In the genomic region with DNA sequence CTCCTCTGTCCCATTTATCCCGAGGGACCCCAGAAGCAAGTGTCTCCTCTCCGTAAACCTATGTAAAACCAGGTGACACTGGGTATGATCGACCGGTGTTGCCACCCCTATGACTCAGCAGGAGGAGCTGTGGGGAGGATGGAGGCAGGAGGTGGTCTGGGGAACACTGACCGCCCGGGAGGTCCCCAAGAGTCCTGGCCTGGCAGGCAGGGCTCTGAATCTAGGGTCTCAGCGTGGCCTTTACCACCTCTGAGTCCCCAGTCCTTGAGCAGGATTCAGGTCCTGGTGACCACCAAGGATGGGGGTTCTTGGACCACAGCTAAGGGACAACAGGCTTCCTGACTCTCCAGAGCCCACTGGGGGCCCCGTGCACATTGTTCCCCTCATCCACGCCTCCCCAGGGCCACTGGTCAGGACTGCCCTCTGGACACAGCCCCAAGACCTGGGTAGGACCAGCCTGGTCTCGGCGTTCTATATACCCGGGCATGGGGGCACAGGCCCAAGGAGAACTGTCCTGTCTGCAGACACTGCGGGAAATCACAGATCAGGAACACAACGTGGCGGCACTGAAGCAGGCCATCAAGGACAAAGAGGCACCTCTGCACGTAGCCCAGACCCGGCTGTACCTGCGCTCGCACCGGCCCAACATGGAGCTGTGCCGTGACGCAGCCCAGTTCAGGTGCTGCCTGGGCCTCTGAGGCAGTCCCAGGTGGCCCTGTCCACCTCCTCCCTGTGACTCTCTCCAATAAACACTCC, we compare ENCODE assay signal across 16 cellular contexts. TPM values are rescaled to one million over a fixed set of nuclear protein-coding genes. Genes with fewer than 3 reads are reported as not detected.
DNase-seq lines count a peak whose midpoint lies in the region; ATAC-seq and TF ChIP-seq lines count a peak whose summit lies in the region.
"Had no signal": no experiment of that assay in that cellular context is flagged by ENCODE, and none has a peak within 500 bp of the region (broad histone marks: within the 10 kb centered on the region; RNA-seq: fewer than 3 reads in every experiment).

No MANE protein-coding gene starts in this region.

- H3K4me1 Mint-ChIP-seq in glutamatergic neuron (ENCODE audit: low read depth, unreplicated experiment) (peaks cover 6% of the 10 kb centered on the region), natural killer cell (no peaks in the 10 kb centered on the region)
- H3K4me1 Mint-ChIP-seq: CD4-positive, alpha-beta memory T cell had no signal

- peaks cover 88% of the 10 kb centered on the region for H3K27me3 ChIP-seq in left ventricle myocardium inferior (ENCODE audit: low read depth)
- no peaks in the 10 kb centered on the region for H3K27me3 ChIP-seq in right atrium auricular region
- peaks cover 0 to 61% (median 21%) of the 10 kb centered on the region in 7 donors for H3K27me3 ChIP-seq in spleen (replicated peaks in 1 of 7)
- H3K27me3 ChIP-seq: BE2C had no signal

- TF ChIP-seq CTCF in left ventricle myocardium inferior (IDR thresholded peaks at IDR 0.05; ENCODE audit: borderline replicate concordance): no peak
- no peak for TF ChIP-seq CTCF in right atrium auricular region (IDR thresholded peaks at IDR 0.05)
- TF ChIP-seq CTCF in glutamatergic neuron (IDR thresholded peaks at IDR 0.05; ENCODE audit: partially characterized antibody, unreplicated experiment): no peak
- no peak for TF ChIP-seq CTCF in spleen (IDR thresholded peaks at IDR 0.05 in 8 of 11, conservative IDR thresholded peaks at IDR 0.05 in 3 of 11)
- no peak for TF ChIP-seq CTCF in natural killer cell (IDR thresholded peaks at IDR 0.05)

- no peak for ATAC-seq in natural killer cell

- TF ChIP-seq POLR2A in spleen (IDR thresholded peaks at IDR 0.05): no peak

- no peaks in the 10 kb centered on the region for H3K36me3 ChIP-seq in left ventricle myocardium inferior
- H3K36me3 ChIP-seq in right atrium auricular region: no peaks in the 10 kb centered on the region
- H3K36me3 ChIP-seq in spleen: no peaks in the 10 kb centered on the region
- H3K36me3 ChIP-seq: BE2C, HAP-1 had no signal

- H3K9me3 ChIP-seq in left ventricle myocardium inferior (replicated peaks) (no peaks in the 10 kb centered on the region), right atrium auricular region (no peaks in the 10 kb centered on the region), spleen (no peaks in the 10 kb centered on the region)
- H3K9me3 ChIP-seq: A549, BE2C, HAP-1 had no signal

- H3K36me3 Mint-ChIP-seq in glutamatergic neuron (ENCODE audit: unreplicated experiment): no peaks in the 10 kb centered on the region
- no peaks in the 10 kb centered on the region for H3K36me3 Mint-ChIP-seq in natural killer cell
- H3K36me3 Mint-ChIP-seq: CD4-positive, alpha-beta memory T cell had no signal

- H3K4me1 ChIP-seq in left ventricle myocardium inferior (no peaks in the 10 kb centered on the region), right atrium auricular region (no peaks in the 10 kb centered on the region), spleen (peaks cover 0 to 6% (median 0%) of the 10 kb centered on the region in 6 donors)
- H3K4me1 ChIP-seq: A549, BE2C, HAP-1 had no signal

- no peak overlapping the region for H3K4me3 ChIP-seq in left ventricle myocardium inferior
- H3K4me3 ChIP-seq in right atrium auricular region: no peak overlapping the region
- H3K4me3 ChIP-seq in spleen: no peak overlapping the region
- H3K4me3 ChIP-seq: A549, HAP-1 had no signal

- H3K27ac Mint-ChIP-seq in glutamatergic neuron (ENCODE audit: unreplicated experiment): peak overlapping the region; percentile 17
- no peak overlapping the region for H3K27ac Mint-ChIP-seq in natural killer cell
- H3K27ac Mint-ChIP-seq: CD4-positive, alpha-beta memory T cell had no signal

- H3K27me3 Mint-ChIP-seq in glutamatergic neuron (ENCODE audit: unreplicated experiment) (peaks cover 5% of the 10 kb centered on the region), natural killer cell (ENCODE audit: low read depth in 2 of 2) (no peaks in the 10 kb centered on the region)

- intact Hi-C loops in left ventricle myocardium inferior (cut with micrococcal nuclease): no loop called here
- intact Hi-C loops in spleen (cut with DNase I; ENCODE audit: low total_unique reads): no loop called here
- intact Hi-C loops in natural killer cell (cut with micrococcal nuclease): no loop called here

- H3K4me3 Mint-ChIP-seq in glutamatergic neuron (ENCODE audit: unreplicated experiment) (no peak overlapping the region), natural killer cell (no peak overlapping the region)
- H3K4me3 Mint-ChIP-seq: CD4-positive, alpha-beta memory T cell had no signal

- DNase-seq in left ventricle myocardium inferior (peak; percentile 7), right atrium auricular region (ENCODE audit: low spot score) (no peak), glutamatergic neuron (peak; percentile 9), spleen (peak; percentile 59), natural killer cell (no peak)
- no peak for DNase-seq in activated CD4-positive, alpha-beta T cell treated with anti-CD3 and anti-CD28 coated beads, Interleukin-2, amount 50 U/mL, for 4 hours
- DNase-seq: BE2C; CD4-positive, alpha-beta memory T cell; DND-41; GDM1 had no signal

- H3K9me3 Mint-ChIP-seq in glutamatergic neuron (ENCODE audit: unreplicated experiment): peaks cover 1% of the 10 kb centered on the region
- no peaks in the 10 kb centered on the region for H3K9me3 Mint-ChIP-seq in natural killer cell
- H3K9me3 Mint-ChIP-seq: CD4-positive, alpha-beta memory T cell had no signal

- WGBS in spleen, 5 donors: 89 to 95% (median 91%) methylated on average over 11 to 22 of the region's 22 CpGs

- H3K27ac ChIP-seq in left ventricle myocardium inferior (replicated peaks) (no peak overlapping the region), right atrium auricular region (no peak overlapping the region), spleen (no peak overlapping the region)
- H3K27ac ChIP-seq: A549, C4-2B had no signal

RNA-seq across cellular contexts. Expression of a gene that starts 4.0 kb away (rescaled TPM):
- not detected for total RNA-seq in left ventricle myocardium inferior
- not detected for total RNA-seq in right atrium auricular region
- not detected for total RNA-seq in glutamatergic neuron (ENCODE audit: unreplicated experiment)
- total RNA-seq in spleen: not detected
- polyA plus RNA-seq in spleen: not detected
- total RNA-seq in natural killer cell: not detected
- total RNA-seq: CD4-positive, alpha-beta memory T cell; H1; HT-29 had no signal
- polyA plus RNA-seq: A549; AG04450; CD4-positive, alpha-beta memory T cell; H1 had no signal

Comparison
In these comparisons a context has a peak if more than half of its experiments do, and no peak if none do; other contexts are left out.
1. DNase-seq: peak in left ventricle myocardium inferior (single experiment), glutamatergic neuron (single experiment) and spleen (single experiment); none in right atrium auricular region (single experiment), activated CD4-positive, alpha-beta T cell treated with anti-CD3 and anti-CD28 coated beads, Interleukin-2, amount 50 U/mL, for 4 hours (0 of 2) and natural killer cell (single experiment).